ENCODE assay signal across 14 cellular contexts in genomic region chr17:75685508-75685907, GRCh38. TPM values are rescaled to one million over a fixed set of nuclear protein-coding genes. Genes with fewer than 3 reads are reported as not detected.
DNase-seq lines count a peak whose midpoint lies in the region; ATAC-seq, FAIRE-seq and TF ChIP-seq lines count a peak whose summit lies in the region.
"Had no signal": no experiment of that assay in that cellular context is flagged by ENCODE, and none has a peak within 500 bp of the region (broad histone marks: within the 10 kb centered on the region; RNA-seq: fewer than 3 reads in every experiment).

No MANE protein-coding gene starts in this region.

- H3K4me1 ChIP-seq in HEK293 (ENCODE audit: control insufficient read depth, insufficient read depth, low read length) = peaks cover 4% of the 10 kb centered on the region; the same call in 1 of the 2 replicates
- peaks cover 3 to 10% of the 10 kb centered on the region in 2 donors for H3K4me1 ChIP-seq in kidney (ENCODE audit: control insufficient read depth in 1 of 2, insufficient read depth in 1 of 2, low read depth in 1 of 2, low read length in 2 of 2)
- H3K4me1 ChIP-seq in stomach = peaks cover 56 to 97% (median 74%) of the 10 kb centered on the region in 4 donors

- H3K27ac ChIP-seq in HEK293 (ENCODE audit: extremely low read depth, low read depth, low read length) (no peak overlapping the region), brain microvascular endothelial cell (peak overlapping the region; percentile 38), kidney (ENCODE audit: low read depth in 2 of 2, low read length in 2 of 2) (peak overlapping the region in 1 of 2 donors; percentile 23), stomach (peak overlapping the region in 4 of 5 donors; percentile 65 to 89 (median 81))

- ATAC-seq in HG03108 (IDR thresholded peaks at IDR 0.05; ENCODE audit: unreplicated experiment) = no peak
- ATAC-seq in HG03025 (IDR thresholded peaks at IDR 0.05; ENCODE audit: low FRiP score, unreplicated experiment) = no peak
- ATAC-seq: activated T-cell treated with anti-CD3 and anti-CD28 coated beads, Interleukin-2, amount 50 U/mL, for 72 hours had no signal

- H3K36me3 ChIP-seq in HEK293 (ENCODE audit: control insufficient read depth in 2 of 2, insufficient read depth in 1 of 2, low read length in 2 of 2) = peaks cover 26 to 56% of the 10 kb centered on the region in 2 experiments; a peak in 2 of 3 replicates
- peaks cover 7% of the 10 kb centered on the region for H3K36me3 ChIP-seq in brain microvascular endothelial cell (replicated peaks)
- H3K36me3 ChIP-seq in kidney (ENCODE audit: control insufficient read depth in 1 of 2, insufficient read depth in 2 of 2, low read length in 2 of 2) = peaks cover 0 to 5% of the 10 kb centered on the region in 2 donors
- peaks cover 0 to 20% (median 12%) of the 10 kb centered on the region in 4 donors for H3K36me3 ChIP-seq in stomach

- in situ Hi-C loops in brain microvascular endothelial cell (cut with HindIII; ENCODE audit: low pct_ligation_motif_present, low sequenced_read_pairs) = no loop called here

- no peak overlapping the region for H3K9ac ChIP-seq in kidney (ENCODE audit: low read length in 2 of 2)

- no peak for FAIRE-seq in kidney (lab: Jason Lieb, UNC)
- FAIRE-seq: GM18507 had no signal

- DNase-seq in brain microvascular endothelial cell (no peak), kidney (peak; percentile 1), stomach (no peak), NOMO-1 (lab: John Stamatoyannopoulos, UW; ENCODE audit: unreplicated experiment in 2 of 2) (no peak)
- no peak for DNase-seq in activated CD4-positive, alpha-beta T cell treated with anti-CD3 and anti-CD28 coated beads for 4 hours
- DNase-seq: activated T-cell treated with anti-CD3 and anti-CD28 coated beads, Interleukin-2, amount 50 U/mL, for 72 hours; cortex of kidney; DMS53; MM.1S had no signal

- CTCF ChIA-PET in HEK293 (lab: Yijun Ruan, JAX) = interaction anchor here (0.5 to 16.4 kb wide), 6 partner anchors 10 to 497 kb away, joined by 3 to 308 read pairs (median 6); partner anchors contain the start of gene SMIM5

- no peaks in the 10 kb centered on the region for H3K9me3 ChIP-seq in HEK293 (ENCODE audit: control insufficient read depth, insufficient read depth, low read depth, low read length)
- no peaks in the 10 kb centered on the region for H3K9me3 ChIP-seq in kidney (ENCODE audit: control insufficient read depth in 1 of 2, low read length in 2 of 2)
- H3K9me3 ChIP-seq in stomach = no peaks in the 10 kb centered on the region

- POLR2A ChIA-PET in HEK293 (lab: Yijun Ruan, JAX) = interaction anchor here (1.1 kb wide), 1 partner anchor 52 kb away, joined by 3 read pairs; no protein-coding TSS in a partner anchor

- no peak overlapping the region for H3K4me3 ChIP-seq in HEK293 (ENCODE audit: low read depth, low read length)
- H3K4me3 ChIP-seq in brain microvascular endothelial cell (ENCODE audit: low read depth, low read length) = no peak overlapping the region
- no peak overlapping the region for H3K4me3 ChIP-seq in kidney (ENCODE audit: low read length in 2 of 2)
- no peak overlapping the region for H3K4me3 ChIP-seq in stomach

- TF ChIP-seq POLR2A in stomach (IDR thresholded peaks at IDR 0.05) = no peak

- H3K27me3 ChIP-seq in brain microvascular endothelial cell (replicated peaks) = no peaks in the 10 kb centered on the region
- H3K27me3 ChIP-seq in stomach = no peaks in the 10 kb centered on the region

- 45 to 57% (median 53%) methylated on average over 3 of the region's 3 CpGs for WGBS in stomach, 5 donors

- TF ChIP-seq CTCF in HEK293 (tag by site-specific recombination; IDR thresholded peaks at IDR 0.05) (no peak), brain microvascular endothelial cell (IDR thresholded peaks at IDR 0.05; ENCODE audit: low read depth, low read length, missing control alignments) (no peak), kidney (IDR thresholded peaks at IDR 0.05; ENCODE audit: borderline replicate concordance, extremely low read depth, insufficient read depth) (no peak), stomach (IDR thresholded peaks at IDR 0.05) (no peak)

- no peak for TF ChIP-seq EP300 in stomach (IDR thresholded peaks at IDR 0.05)

- intact Hi-C loops in kidney (cut with DNase I) (loop anchor here (10.0 kb wide), 1 partner anchor 49 kb away; no protein-coding TSS in a partner anchor), stomach (cut with DNase I; ENCODE audit: low total_unique reads) (no loop called here)

TF ChIP-seq in HEK293, 187 proteins besides CTCF, POLR2A, EP300 and RAD21:
- TF ChIP-seq ZNF114 (tag by site-specific recombination; IDR thresholded peaks at IDR 0.05) = no peak
- 0 out of 2 replicates have a peak, but pooled peaks have one; percentile 35 for TF ChIP-seq PRDM4 (tag by site-specific recombination; IDR thresholded peaks at IDR 0.05)

RNA-seq across cellular contexts. Expression of gene SAP30BP, which starts 18.4 kb away (rescaled TPM):
- total RNA-seq in kidney (95.1 TPM), stomach (100 to 1,000 TPM in 2 of 5 donors, 10 to 100 TPM in 3; 24.6 to 154 (median 72.9) TPM)
- polyA plus RNA-seq in kidney (ENCODE audit: insufficient read depth, low read depth, low replicate concordance) (62.9 TPM), stomach (10 to 100 TPM; 59.0 to 82.5 (median 72.8) TPM)

RNA-seq across cellular contexts. Expression of gene RECQL5, which starts 18.6 kb away (rescaled TPM):
- total RNA-seq in kidney = 51.6 TPM
- 40.0 TPM for polyA plus RNA-seq in kidney (ENCODE audit: insufficient read depth, low read depth, low replicate concordance)
- 100 to 1,000 TPM in 2 of 5 donors, 10 to 100 TPM in 3; 21.4 to 229 (median 46.7) TPM for total RNA-seq in stomach
- 10 to 100 TPM; 29.6 to 61.4 (median 50.8) TPM for polyA plus RNA-seq in stomach

RNA-seq across cellular contexts. Expression of gene ITGB4, which starts 35.8 kb away (rescaled TPM):
- total RNA-seq in kidney = 149 TPM
- 15.7 TPM for polyA plus RNA-seq in kidney (ENCODE audit: insufficient read depth, low read depth, low replicate concordance)
- total RNA-seq in stomach = 100 to 1,000 TPM in 4 of 5 donors, 10 to 100 TPM in 1; 66.8 to 137 (median 132) TPM
- 10 to 100 TPM; 33.6 to 66.1 (median 60.3) TPM for polyA plus RNA-seq in stomach

RNA-seq across cellular contexts. Expression of gene SMIM5, which starts 52.3 kb away (rescaled TPM):
- 8.0 TPM for total RNA-seq in kidney
- 63.0 TPM for polyA plus RNA-seq in kidney (ENCODE audit: insufficient read depth, low read depth, low replicate concordance)
- 10 to 100 TPM in 1 of 5 donors, 1 to 10 TPM in 1, under 1 TPM in 1, not detected in 2; 0.58 to 12.7 (median 3.6) TPM for total RNA-seq in stomach
- 10 to 100 TPM in 1 of 3 donors, 1 to 10 TPM in 2; 5.9 to 29.5 (median 10.0) TPM for polyA plus RNA-seq in stomach
- total RNA-seq: pulmonary artery endothelial cell had no signal
